16 cellular contexts compared by ENCODE assay signal in genomic region chr2:52500561-52500960, GRCh38.
DNase-seq lines count a peak whose midpoint lies in the region; ATAC-seq and TF ChIP-seq lines count a peak whose summit lies in the region.
"Had no signal": no experiment of that assay in that cellular context is flagged by ENCODE, and none has a peak within 500 bp of the region (broad histone marks: within the 10 kb centered on the region; RNA-seq: fewer than 3 reads in every experiment).

No MANE protein-coding gene starts in this region.

- H3K9me3 ChIP-seq in right cardiac atrium (ENCODE audit: control insufficient read depth, low read length) = no peaks in the 10 kb centered on the region
- H3K9me3 ChIP-seq: SK-N-SH had no signal

- no peaks in the 10 kb centered on the region for H3K4me1 ChIP-seq in right cardiac atrium (ENCODE audit: control insufficient read depth, insufficient read depth, low read length)

- peak; percentile 48 for ATAC-seq in Right ventricle myocardium inferior
- ATAC-seq in right cardiac atrium = peak; percentile 29 to 63
- no peak for ATAC-seq in stimulated activated effector memory CD8-positive, alpha-beta T cell treated with anti-CD3 and anti-CD28 coated beads, Interleukin-12 subunit alpha, Interleukin-12 subunit beta, amount 100 ng/mL, for 72 hours
- ATAC-seq: CD8-positive, alpha-beta T cell; Panc1 had no signal

- DNase-seq in Right ventricle myocardium inferior (ENCODE audit: missing footprints) (no peak), cardiac septum (ENCODE audit: low spot score) (no peak), NCI-H82 treated with DMSO at 0.1 percent for 48 hours (lab: John Stamatoyannopoulos, UW; ENCODE audit: unreplicated experiment) (peak; percentile 8), right cardiac atrium (peak in 1 of 3 donors; percentile 21), type B pancreatic cell (ENCODE audit: extremely low spot score, unreplicated experiment) (no peak), HPDE6-E6E7 (ENCODE audit: extremely low spot score) (no peak), NOMO-1 (lab: John Stamatoyannopoulos, UW; ENCODE audit: unreplicated experiment in 2 of 2) (no peak)
- DNase-seq in stimulated activated effector memory CD8-positive, alpha-beta T cell treated with anti-CD3 and anti-CD28 coated beads, Interleukin-12 subunit alpha, Interleukin-12 subunit beta, amount 100 ng/mL, for 72 hours (ENCODE audit: low spot score in 2 of 2) = no peak
- DNase-seq: CD8-positive, alpha-beta T cell; NCI-H1048; NCI-H2081 treated with DMSO at 0.1 percent for 48 hours; NCI-H2227 treated with DMSO at 0.1 percent for 48 hours; NCI-H526 treated with DMSO at 0.1 percent for 48 hours; SHP77; SK-N-SH had no signal

- no peak for TF ChIP-seq CTCF in type B pancreatic cell (conservative IDR thresholded peaks at IDR 0.05)

- no peak overlapping the region for H3K27ac ChIP-seq in right cardiac atrium (ENCODE audit: low read length)

- 18% methylated on average over 2 of the region's 2 CpGs for WGBS in right cardiac atrium

- H3K4me1 Mint-ChIP-seq in type B pancreatic cell (ENCODE audit: unreplicated experiment) = peaks cover 5% of the 10 kb centered on the region
- no peaks in the 10 kb centered on the region for H3K4me1 Mint-ChIP-seq in stimulated activated effector memory CD8-positive, alpha-beta T cell treated with anti-CD3 and anti-CD28 coated beads, Interleukin-12 subunit alpha, Interleukin-12 subunit beta, amount 100 ng/mL, for 72 hours

- no peak overlapping the region for H3K4me3 ChIP-seq in right cardiac atrium (ENCODE audit: low read length)

- no peak overlapping the region for H3K4me3 Mint-ChIP-seq in type B pancreatic cell
- no peak overlapping the region for H3K4me3 Mint-ChIP-seq in stimulated activated effector memory CD8-positive, alpha-beta T cell treated with anti-CD3 and anti-CD28 coated beads, Interleukin-12 subunit alpha, Interleukin-12 subunit beta, amount 100 ng/mL, for 72 hours
- H3K4me3 Mint-ChIP-seq: CD8-positive, alpha-beta T cell had no signal

- intact Hi-C loops in Right ventricle myocardium inferior (cut with DNase I) = no loop called here
- intact Hi-C loops in cardiac septum (cut with DNase I) = no loop called here
- intact Hi-C loops in right cardiac atrium (cut with DNase I) = no loop called here

- peaks cover 3% of the 10 kb centered on the region for H3K36me3 Mint-ChIP-seq in type B pancreatic cell
- H3K36me3 Mint-ChIP-seq in stimulated activated effector memory CD8-positive, alpha-beta T cell treated with anti-CD3 and anti-CD28 coated beads, Interleukin-12 subunit alpha, Interleukin-12 subunit beta, amount 100 ng/mL, for 72 hours = no peaks in the 10 kb centered on the region
- H3K36me3 Mint-ChIP-seq: CD8-positive, alpha-beta T cell had no signal

- no peaks in the 10 kb centered on the region for H3K27me3 ChIP-seq in right cardiac atrium (ENCODE audit: control insufficient read depth, insufficient read depth)

- H3K9me3 Mint-ChIP-seq in type B pancreatic cell = peaks cover 5% of the 10 kb centered on the region
- H3K9me3 Mint-ChIP-seq in stimulated activated effector memory CD8-positive, alpha-beta T cell treated with anti-CD3 and anti-CD28 coated beads, Interleukin-12 subunit alpha, Interleukin-12 subunit beta, amount 100 ng/mL, for 72 hours = peaks cover 3% of the 10 kb centered on the region

- peak overlapping the region; percentile 57 for H3K27ac Mint-ChIP-seq in type B pancreatic cell
- H3K27ac Mint-ChIP-seq in stimulated activated effector memory CD8-positive, alpha-beta T cell treated with anti-CD3 and anti-CD28 coated beads, Interleukin-12 subunit alpha, Interleukin-12 subunit beta, amount 100 ng/mL, for 72 hours = no peak overlapping the region
- H3K27ac Mint-ChIP-seq: CD8-positive, alpha-beta T cell had no signal

- no peaks in the 10 kb centered on the region for H3K27me3 Mint-ChIP-seq in type B pancreatic cell
